Comparison of ENCODE assay signal across 8 cellular contexts in genomic region chr6:33206864-33207568, GRCh38. TPM values are rescaled to one million over a fixed set of nuclear protein-coding genes. Genes with fewer than 3 reads are reported as not detected.
DNase-seq lines count a peak whose midpoint lies in the region; ATAC-seq and TF ChIP-seq lines count a peak whose summit lies in the region.

No MANE protein-coding gene starts in this region.

- H3K4me3 ChIP-seq in WI38 (ENCODE audit: low read depth, low read length) = peak overlapping the region; percentile 84
- H3K4me3 ChIP-seq in right cardiac atrium (ENCODE audit: low read length) = peak overlapping the region; percentile 86
- H3K4me3 ChIP-seq in spleen = peak overlapping the region in 4 of 8 donors; percentile 64 to 78 (median 72)

- H3K4me1 ChIP-seq in right cardiac atrium (ENCODE audit: control insufficient read depth, insufficient read depth, low read length) (peaks cover 11% of the 10 kb centered on the region), spleen (peaks cover 23 to 82% (median 53%) of the 10 kb centered on the region in 6 donors)

- TF ChIP-seq POLR2A in spleen (IDR thresholded peaks at IDR 0.05) = no peak

- DNase-seq in NCI-H82 (lab: John Stamatoyannopoulos, UW) (peak; percentile 56), NCI-H82 treated with DMSO at 0.1 percent for 48 hours (lab: John Stamatoyannopoulos, UW; ENCODE audit: unreplicated experiment) (no peak), right cardiac atrium (no peak), spleen (peak; percentile 76), DMS 273 (lab: John Stamatoyannopoulos, UW; ENCODE audit: unreplicated experiment) (no peak), NCI-H1105 (lab: John Stamatoyannopoulos, UW) (no peak)

- H3K27ac ChIP-seq in right cardiac atrium (ENCODE audit: low read length) = no peak overlapping the region
- peak overlapping the region in 3 of 8 donors; percentile 93 to 95 (median 94) for H3K27ac ChIP-seq in spleen

- ATAC-seq in right cardiac atrium = no peak
- ATAC-seq in GM21786 (IDR thresholded peaks at IDR 0.05; ENCODE audit: unreplicated experiment) = no peak

- TF ChIP-seq CTCF in WI38 (IDR thresholded peaks at IDR 0.05; ENCODE audit: low read depth, low read length) (no peak), spleen (IDR thresholded peaks at IDR 0.05 in 8 of 11, conservative IDR thresholded peaks at IDR 0.05 in 3 of 11) (no peak)

- WGBS in right cardiac atrium = 16% methylated on average over 20 of the region's 20 CpGs
- 32 to 45% (median 42%) methylated on average over 17 to 20 of the region's 20 CpGs for WGBS in spleen, 5 donors

- intact Hi-C loops in right cardiac atrium (cut with DNase I) = no loop called here
- intact Hi-C loops in spleen (cut with DNase I; ENCODE audit: low total_unique reads) = no loop called here

- H3K36me3 ChIP-seq in spleen = peaks cover 0 to 50% (median 39%) of the 10 kb centered on the region in 6 donors

- H3K27me3 ChIP-seq in right cardiac atrium (ENCODE audit: control insufficient read depth, insufficient read depth) (no peaks in the 10 kb centered on the region), spleen (replicated peaks in 1 of 7) (peaks cover 0 to 3% (median 0%) of the 10 kb centered on the region in 7 donors)

- H3K9me3 ChIP-seq in right cardiac atrium (ENCODE audit: control insufficient read depth, low read length) = no peaks in the 10 kb centered on the region
- H3K9me3 ChIP-seq in spleen = no peaks in the 10 kb centered on the region

RNA-seq across cellular contexts. Expression of gene RING1, which starts 1.3 kb away (rescaled TPM):
- total RNA-seq in right cardiac atrium = 10 to 100 TPM; 30.4 to 38.2 (median 34.4) TPM
- polyA plus RNA-seq in right cardiac atrium = 33.7 TPM
- total RNA-seq in spleen = 10 to 100 TPM; 13.4 to 37.8 (median 29.6) TPM
- polyA plus RNA-seq in spleen = 10 to 100 TPM; 29.2 to 42.3 (median 32.5) TPM

RNA-seq across cellular contexts. Expression of gene HSD17B8, which starts 2.6 kb away (rescaled TPM):
- 10 to 100 TPM; 16.9 to 20.2 (median 19.1) TPM for total RNA-seq in right cardiac atrium
- polyA plus RNA-seq in right cardiac atrium = 16.9 TPM
- 10 to 100 TPM in 5 of 7 donors, 1 to 10 TPM in 2; 8.7 to 20.1 (median 14.9) TPM for total RNA-seq in spleen
- 10 to 100 TPM; 15.8 to 24.1 (median 16.5) TPM for polyA plus RNA-seq in spleen

RNA-seq across cellular contexts. Expression of gene SLC39A7, which starts 6.3 kb away (rescaled TPM):
- 100 to 1,000 TPM in 1 of 4 donors, 10 to 100 TPM in 3; 59.0 to 124 (median 81.6) TPM for total RNA-seq in right cardiac atrium
- polyA plus RNA-seq in right cardiac atrium = 78.6 TPM
- 10 to 100 TPM; 42.8 to 58.7 (median 48.8) TPM for total RNA-seq in spleen
- 10 to 100 TPM; 28.8 to 42.3 (median 33.8) TPM for polyA plus RNA-seq in spleen

RNA-seq across cellular contexts. Expression of gene RXRB, which starts 6.6 kb away (rescaled TPM):
- total RNA-seq in right cardiac atrium (10 to 100 TPM; 32.8 to 44.8 (median 35.0) TPM), spleen (10 to 100 TPM; 30.9 to 66.8 (median 54.2) TPM)
- polyA plus RNA-seq in right cardiac atrium (31.7 TPM), spleen (10 to 100 TPM; 29.1 to 72.4 (median 53.0) TPM)

RNA-seq across cellular contexts. Expression of gene COL11A2, which starts 14.7 kb away (rescaled TPM):
- total RNA-seq in right cardiac atrium = 1 to 10 TPM; 1.5 to 4.0 (median 2.3) TPM
- polyA plus RNA-seq in right cardiac atrium = 3.7 TPM
- 1 to 10 TPM in 6 of 7 donors, under 1 TPM in 1; 0.79 to 2.4 (median 1.3) TPM for total RNA-seq in spleen
- 1 to 10 TPM in 2 of 3 donors, under 1 TPM in 1; 0.68 to 2.2 (median 1.8) TPM for polyA plus RNA-seq in spleen

Comparison
In these comparisons a context has a peak if more than half of its experiments do, and no peak if none do; other contexts are left out.
1. DNase-seq: peak in NCI-H82 (single experiment) and spleen (single experiment); none in NCI-H82 treated with DMSO at 0.1 percent for 48 hours (single experiment), right cardiac atrium (0 of 3), DMS 273 (single experiment) and NCI-H1105 (single experiment).